Comparison of ENCODE assay signal across 19 cellular contexts in the genomic region with DNA sequence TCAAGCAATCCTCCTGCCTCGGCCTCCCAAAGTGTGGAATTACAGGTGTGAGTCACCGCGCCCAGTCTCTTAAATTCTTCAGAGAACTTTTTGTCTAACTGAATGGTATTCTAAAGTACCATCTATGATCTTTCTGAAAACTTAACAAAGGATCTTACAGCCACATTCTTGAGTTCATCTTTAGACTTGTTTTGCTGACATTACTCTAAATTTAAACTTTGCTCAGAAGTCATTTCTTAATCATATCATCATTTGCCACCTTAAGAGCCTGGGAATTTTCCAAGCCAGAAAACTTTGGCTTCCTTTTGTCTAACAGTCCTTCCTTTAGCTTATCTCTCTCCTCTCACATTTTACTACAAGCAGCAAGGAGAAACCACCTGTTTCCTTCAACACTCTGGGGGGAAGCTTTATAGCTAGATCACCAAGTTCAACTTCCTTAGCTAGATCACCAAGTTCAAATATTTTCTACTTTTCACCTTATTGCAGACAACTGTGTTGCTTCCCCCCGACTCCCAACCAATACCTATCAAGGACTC. TPM values are rescaled to one million over a fixed set of nuclear protein-coding genes. Genes with fewer than 3 reads are reported as not detected.
"Had no signal": no experiment of that assay in that cellular context is flagged by ENCODE, and none has a peak within 500 bp of the region (broad histone marks: within the 10 kb centered on the region; RNA-seq: fewer than 3 reads in every experiment).

No MANE protein-coding gene starts in this region.

- H3K9me3 Mint-ChIP-seq: activated naive CD4-positive, alpha-beta T cell treated with anti-CD3 and anti-CD28 coated beads for 36 hours; activated naive CD8-positive, alpha-beta T cell treated with anti-CD3 and anti-CD28 coated beads, Interleukin-2, amount 50 U/mL, for 24 hours; activated T-helper 2 cell treated with anti-CD3 and anti-CD28 coated beads, Interferon-gamma antibody, Interleukin-2, Interleukin-4, amounts not matched to agents 10 μg/mL and 5 μg/mL and 100 μg/mL, durations not matched to agents 14 hours and 24 hours and 36 hours; naive thymus-derived CD8-positive, alpha-beta T cell had no signal

- H3K27ac Mint-ChIP-seq: activated naive CD4-positive, alpha-beta T cell treated with anti-CD3 and anti-CD28 coated beads for 36 hours; activated naive CD8-positive, alpha-beta T cell treated with anti-CD3 and anti-CD28 coated beads, Interleukin-2, amount 50 U/mL, for 24 hours; activated T-helper 2 cell treated with anti-CD3 and anti-CD28 coated beads, Interferon-gamma antibody, Interleukin-2, Interleukin-4, amounts not matched to agents 10 μg/mL and 5 μg/mL and 100 μg/mL, durations not matched to agents 14 hours and 24 hours and 36 hours; naive thymus-derived CD8-positive, alpha-beta T cell had no signal

- ATAC-seq: activated naive CD8-positive, alpha-beta T cell treated with anti-CD3 and anti-CD28 coated beads, Interleukin-2, amount 50 U/mL, for 24 hours; esophagus mucosa; naive thymus-derived CD8-positive, alpha-beta T cell had no signal

- H3K36me3 ChIP-seq: breast epithelium, left ventricle myocardium inferior, right atrium auricular region, tibial artery, vagina had no signal

- DNase-seq: activated CD4-positive, alpha-beta T cell treated with anti-CD3 and anti-CD28 coated beads for 1 hour; activated CD4-positive, alpha-beta T cell treated with anti-CD3 and anti-CD28 coated beads, Interleukin-2, amount 50 U/mL, for 4 hours; activated naive CD4-positive, alpha-beta T cell treated with anti-CD3 and anti-CD28 coated beads for 36 hours; activated naive CD8-positive, alpha-beta T cell treated with anti-CD3 and anti-CD28 coated beads, Interleukin-2, amount 50 U/mL, for 24 hours; activated T-cell treated with anti-CD3 and anti-CD28 coated beads, Interleukin-2, amount 50 U/mL, for 1 hour; aorta; dorsolateral prefrontal cortex; left ventricle myocardium inferior; naive thymus-derived CD8-positive, alpha-beta T cell; stimulated activated CD4-positive, alpha-beta T cell treated with anti-CD3 and anti-CD28 coated beads, Interleukin-15, amount 100 ng/mL, for 24 hours; stimulated activated CD4-positive, alpha-beta T cell treated with anti-CD3 and anti-CD28 coated beads, Interleukin-4, amount 100 ng/mL, for 1 hour; stimulated activated naive CD4-positive, alpha-beta T cell had no signal

- H3K4me1 ChIP-seq: breast epithelium, right atrium auricular region, vagina had no signal

- H3K4me3 ChIP-seq: breast epithelium, dorsolateral prefrontal cortex, left ventricle myocardium inferior, right atrium auricular region, skin epidermis, tibial artery, vagina had no signal

- H3K4me3 Mint-ChIP-seq: activated naive CD4-positive, alpha-beta T cell treated with anti-CD3 and anti-CD28 coated beads for 36 hours; activated naive CD8-positive, alpha-beta T cell treated with anti-CD3 and anti-CD28 coated beads, Interleukin-2, amount 50 U/mL, for 24 hours; naive thymus-derived CD8-positive, alpha-beta T cell had no signal

- H3K27me3 ChIP-seq: breast epithelium, dorsolateral prefrontal cortex, right atrium auricular region, tibial artery, vagina had no signal

- H3K9me3 ChIP-seq: breast epithelium, right atrium auricular region, tibial artery, vagina had no signal

- H3K27ac ChIP-seq: breast epithelium, dorsolateral prefrontal cortex, left ventricle myocardium inferior, right atrium auricular region, skin epidermis, tibial artery, vagina had no signal

RNA-seq across cellular contexts. Expression of a gene that starts 5.4 kb away (rescaled TPM):
- total RNA-seq: naive thymus-derived CD8-positive, alpha-beta T cell had no signal
- polyA plus RNA-seq: naive thymus-derived CD8-positive, alpha-beta T cell had no signal
